21 cellular contexts compared by ENCODE assay signal in the genomic region with DNA sequence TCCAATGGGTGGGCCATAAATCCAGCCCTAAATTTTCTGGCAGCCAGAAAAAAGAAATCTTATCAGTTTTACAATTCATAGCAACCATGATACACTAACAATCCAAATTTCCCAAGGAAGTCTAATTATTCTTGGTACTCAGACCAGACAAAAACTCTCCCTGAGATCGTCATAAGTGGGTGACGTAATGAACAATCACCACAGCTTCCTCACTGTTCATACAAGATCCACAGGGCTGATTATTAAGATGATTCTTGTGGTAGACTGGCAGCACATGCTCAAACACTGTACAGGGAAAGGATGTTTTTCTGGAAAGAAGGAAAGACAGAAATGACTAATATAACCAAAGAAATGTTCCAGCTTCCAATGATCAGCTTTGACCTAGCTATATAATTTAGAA.
"Had no signal": no experiment of that assay in that cellular context is flagged by ENCODE, and none has a peak within 500 bp of the region (broad histone marks: within the 10 kb centered on the region; RNA-seq: fewer than 3 reads in every experiment).

No MANE protein-coding gene starts in this region.

- H3K9me3 Mint-ChIP-seq: T-helper 1 cell treated with Interleukin-12 subunit alpha and Interleukin-12 subunit beta and Interleukin-4 antibody, amounts not matched to agents 30 μg/mL and 1 μg/mL, for 36 hours had no signal

- H3K9me3 ChIP-seq: adrenal gland had no signal

- H3K4me3 ChIP-seq: adrenal gland had no signal

- FAIRE-seq: RCC 7860 had no signal

- ATAC-seq: activated CD4-positive, CD25-positive, alpha-beta regulatory T cell treated with anti-CD3 and anti-CD28 coated beads, Interleukin-2, amount 50 U/mL, for 24 hours; activated CD8-positive, alpha-beta T cell treated with anti-CD3 and anti-CD28 coated beads for 36 hours; PC-3 had no signal

- H3K4me1 Mint-ChIP-seq: activated naive CD8-positive, alpha-beta T cell treated with anti-CD3 and anti-CD28 coated beads, Interleukin-2, amount 10 ng/mL, durations not matched to agents 7 days and 5 days had no signal

- H3K36me3 ChIP-seq: adrenal gland had no signal

- H3K27me3 Mint-ChIP-seq: activated CD8-positive, alpha-beta T cell treated with anti-CD3 and anti-CD28 coated beads for 36 hours had no signal

- DNase-seq: activated CD4-positive, alpha-beta T cell treated with anti-CD3 and anti-CD28 coated beads for 4 hours; activated CD8-positive, alpha-beta memory T cell treated with anti-CD3 and anti-CD28 coated beads, Interleukin-2, amount 50 U/mL, for 48 hours; activated CD8-positive, alpha-beta T cell treated with anti-CD3 and anti-CD28 coated beads for 36 hours; activated naive CD4-positive, alpha-beta T cell treated with anti-CD3 and anti-CD28 coated beads, Interleukin-2, amount 50 U/mL, for 16 hours; activated naive CD8-positive, alpha-beta T cell treated with anti-CD3 and anti-CD28 coated beads, Interleukin-2, amount 10 ng/mL, durations not matched to agents 7 days and 5 days; activated T-cell treated with anti-CD3 and anti-CD28 coated beads, Interleukin-2, amount 50 U/mL, for 1 hour; adrenal gland; anterior cingulate cortex; Kasumi-1; NCI-H1092 treated with DMSO at 0.1 percent for 48 hours; NCI-H1417 treated with DMSO at 0.1 percent for 48 hours; NCI-H1694; NCI-H2029; NCI-H2107; NCI-H446; NCI-H524; PC-3; SHP77 treated with DMSO at 0.1 percent for 48 hours had no signal

- H3K4me1 ChIP-seq: adrenal gland had no signal

- H3K36me3 Mint-ChIP-seq: activated naive CD8-positive, alpha-beta T cell treated with anti-CD3 and anti-CD28 coated beads, Interleukin-2, amount 10 ng/mL, durations not matched to agents 7 days and 5 days had no signal

- H3K4me3 Mint-ChIP-seq: activated CD8-positive, alpha-beta T cell treated with anti-CD3 and anti-CD28 coated beads for 36 hours; activated naive CD8-positive, alpha-beta T cell treated with anti-CD3 and anti-CD28 coated beads, Interleukin-2, amount 10 ng/mL, durations not matched to agents 7 days and 5 days; T-helper 1 cell treated with Interleukin-12 subunit alpha and Interleukin-12 subunit beta and Interleukin-4 antibody, amounts not matched to agents 30 μg/mL and 1 μg/mL, for 36 hours had no signal

- H3K27ac ChIP-seq: adrenal gland had no signal

- H3K27me3 ChIP-seq: adrenal gland had no signal

- H3K27ac Mint-ChIP-seq: activated CD8-positive, alpha-beta T cell treated with anti-CD3 and anti-CD28 coated beads for 36 hours; activated naive CD8-positive, alpha-beta T cell treated with anti-CD3 and anti-CD28 coated beads, Interleukin-2, amount 10 ng/mL, durations not matched to agents 7 days and 5 days; T-helper 1 cell treated with Interleukin-12 subunit alpha and Interleukin-12 subunit beta and Interleukin-4 antibody, amounts not matched to agents 30 μg/mL and 1 μg/mL, for 36 hours had no signal
